ENCODE assay signal across 16 cellular contexts in the genomic region with DNA sequence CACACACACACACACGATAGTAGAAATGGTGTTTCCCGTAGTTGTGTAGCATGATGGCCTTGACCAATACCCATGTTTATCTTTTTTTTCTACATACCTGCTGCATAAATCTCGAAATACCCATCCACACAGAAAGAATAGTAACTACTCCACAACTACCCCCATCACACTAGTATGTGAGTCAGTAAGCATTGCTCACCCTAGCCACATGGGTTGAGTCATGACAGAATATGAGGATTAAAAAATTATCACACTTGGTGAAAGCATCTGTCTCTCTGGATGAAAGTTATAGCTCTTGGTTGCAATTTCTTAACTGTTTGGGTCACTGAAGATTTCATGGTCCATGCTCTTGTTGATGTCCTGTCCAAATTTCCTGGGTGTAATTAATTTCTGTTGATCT.
A peak's percentile ranks its signal among the peaks of the same experiment; 100 is the strongest.
DNase-seq lines count a peak whose midpoint lies in the region; ATAC-seq and TF ChIP-seq lines count a peak whose summit lies in the region.
"Had no signal": no experiment of that assay in that cellular context is flagged by ENCODE, and none has a peak within 500 bp of the region (broad histone marks: within the 10 kb centered on the region; RNA-seq: fewer than 3 reads in every experiment).

No MANE protein-coding gene starts in this region.

- H3K27ac Mint-ChIP-seq in endothelial cell (ENCODE audit: unreplicated experiment): no peak overlapping the region
- H3K27ac Mint-ChIP-seq: CD4-positive, alpha-beta T cell; IgD-negative memory B cell had no signal

- H3K4me3 Mint-ChIP-seq in endothelial cell (ENCODE audit: unreplicated experiment): no peak overlapping the region
- H3K4me3 Mint-ChIP-seq: CD4-positive, alpha-beta T cell; IgD-negative memory B cell had no signal

- no peaks in the 10 kb centered on the region for H3K36me3 ChIP-seq in smooth muscle cell (ENCODE audit: low read depth)
- H3K36me3 ChIP-seq: transverse colon had no signal

- H3K27ac ChIP-seq in smooth muscle cell (ENCODE audit: low read depth): peak overlapping the region; percentile 78
- H3K27ac ChIP-seq: VCaP had no signal

- no peaks in the 10 kb centered on the region for H3F3A ChIP-seq in smooth muscle cell (ENCODE audit: low read depth)

- H3K9ac ChIP-seq in smooth muscle cell (ENCODE audit: low read depth): no peak overlapping the region

- no peak overlapping the region for H3K4me3 ChIP-seq in smooth muscle cell
- H3K4me3 ChIP-seq: GM12878, transverse colon had no signal

- H3K4me2 ChIP-seq in smooth muscle cell: peak overlapping the region; percentile 53

- peak; percentile 20 for DNase-seq in activated naive CD4-positive, alpha-beta T cell treated with Interleukin-2 at 50 U/mL for 16 hours
- no peak for DNase-seq in activated naive CD4-positive, alpha-beta T cell treated with anti-CD3 and anti-CD28 coated beads, Interleukin-2, amount 50 U/mL, for 16 hours
- DNase-seq in NCI-H446 treated with DMSO at 0.1 percent for 48 hours (lab: John Stamatoyannopoulos, UW): peak; percentile 83
- no peak for DNase-seq in smooth muscle cell (lab: John Stamatoyannopoulos, UW; ENCODE audit: unreplicated experiment)
- no peak for DNase-seq in endothelial cell (ENCODE audit: low spot score)
- no peak for DNase-seq in SKM-1 treated with dmso at 0.1 percent for 144 hours (lab: John Stamatoyannopoulos, UW; ENCODE audit: unreplicated experiment)
- DNase-seq: CD4-positive, alpha-beta T cell; left cardiac atrium; NCI-H2081; occipital lobe; transverse colon had no signal

- no peaks in the 10 kb centered on the region for H3K27me3 Mint-ChIP-seq in endothelial cell (ENCODE audit: unreplicated experiment)
- H3K27me3 Mint-ChIP-seq: IgD-negative memory B cell had no signal

- no peaks in the 10 kb centered on the region for H3K4me1 Mint-ChIP-seq in endothelial cell (ENCODE audit: unreplicated experiment)
- H3K4me1 Mint-ChIP-seq: IgD-negative memory B cell had no signal

- no peaks in the 10 kb centered on the region for H3K9me3 ChIP-seq in smooth muscle cell (replicated peaks; ENCODE audit: low read depth)
- H3K9me3 ChIP-seq: transverse colon had no signal

- no peak for TF ChIP-seq CTCF in smooth muscle cell (IDR thresholded peaks at IDR 0.05; ENCODE audit: borderline replicate concordance, insufficient read depth, poor library complexity, severe bottlenecking)
- TF ChIP-seq CTCF in endothelial cell (IDR thresholded peaks at IDR 0.05; ENCODE audit: unreplicated experiment): no peak

- H3K4me1 ChIP-seq in smooth muscle cell (ENCODE audit: low read depth): no peaks in the 10 kb centered on the region

- no peak overlapping the region for H2AFZ ChIP-seq in smooth muscle cell (ENCODE audit: low read depth)

- H3K9me3 Mint-ChIP-seq in endothelial cell (ENCODE audit: unreplicated experiment): no peaks in the 10 kb centered on the region
- H3K9me3 Mint-ChIP-seq: CD4-positive, alpha-beta T cell had no signal

- ATAC-seq in esophagus mucosa (peak; percentile 71), HG03565 (IDR thresholded peaks at IDR 0.05; ENCODE audit: unreplicated experiment) (no peak)
- ATAC-seq: GM12878 had no signal

- no peaks in the 10 kb centered on the region for H4K20me1 ChIP-seq in smooth muscle cell (ENCODE audit: low read depth)

- H3K79me2 ChIP-seq in smooth muscle cell (ENCODE audit: low read depth): no peaks in the 10 kb centered on the region

- H3K27me3 ChIP-seq in smooth muscle cell (ENCODE audit: low read depth): no peaks in the 10 kb centered on the region
- H3K27me3 ChIP-seq: transverse colon had no signal

- H3K36me3 Mint-ChIP-seq in endothelial cell (ENCODE audit: low read depth, unreplicated experiment): no peaks in the 10 kb centered on the region

- WGBS in smooth muscle cell (ENCODE audit: low lambda C conversion rate): 81% methylated on average over 3 of the region's 3 CpGs

Comparison
In these comparisons a context has a peak if more than half of its experiments do, and no peak if none do; other contexts are left out.
1. DNase-seq: peak in activated naive CD4-positive, alpha-beta T cell treated with Interleukin-2 at 50 U/mL for 16 hours (single experiment) and NCI-H446 treated with DMSO at 0.1 percent for 48 hours (single experiment); none in activated naive CD4-positive, alpha-beta T cell treated with anti-CD3 and anti-CD28 coated beads, Interleukin-2, amount 50 U/mL, for 16 hours (single experiment), smooth muscle cell (single experiment), endothelial cell (single experiment) and SKM-1 treated with dmso at 0.1 percent for 144 hours (single experiment).